In genomic region chr1:110087812-110088738, GRCh38 we compare ENCODE assay signal across 8 cellular contexts. TPM values are rescaled to one million over a fixed set of nuclear protein-coding genes. Genes with fewer than 3 reads are reported as not detected.
DNase-seq lines count a peak whose midpoint lies in the region; ATAC-seq and TF ChIP-seq lines count a peak whose summit lies in the region.

No MANE protein-coding gene starts in this region.

- TF ChIP-seq POLR2A in Peyer's patch (IDR thresholded peaks at IDR 0.05), result no peak
- TF ChIP-seq POLR2A in spleen (IDR thresholded peaks at IDR 0.05), result no peak
- no peak for TF ChIP-seq POLR2A in GM18505 (IDR thresholded peaks at IDR 0.05; ENCODE audit: borderline replicate concordance, extremely low read depth, insufficient read depth, insufficient read length)

- H3K27ac ChIP-seq in KMS-11 (no peak overlapping the region), Peyer's patch (no peak overlapping the region), spleen (peak overlapping the region in 1 of 8 donors; percentile 55)

- intact Hi-C loops in spleen (cut with DNase I; ENCODE audit: low total_unique reads), result no loop called here

- peak; percentile 58 for ATAC-seq in GM19025 (IDR thresholded peaks at IDR 0.05; ENCODE audit: low read depth, unreplicated experiment)
- no peak for ATAC-seq in GM18505 (IDR thresholded peaks at IDR 0.05; ENCODE audit: unreplicated experiment)

- H4K20me1 ChIP-seq in KMS-11 (ENCODE audit: insufficient read depth), result no peaks in the 10 kb centered on the region

- H3K36me3 ChIP-seq in KMS-11 (ENCODE audit: insufficient read depth) (no peaks in the 10 kb centered on the region), Peyer's patch (no peaks in the 10 kb centered on the region), spleen (no peaks in the 10 kb centered on the region)

- WGBS in spleen, 5 donors, result 46 to 56% (median 51%) methylated on average over 14 to 15 of the region's 15 CpGs

- H3K79me2 ChIP-seq in KMS-11 (ENCODE audit: insufficient read depth, low read depth), result no peaks in the 10 kb centered on the region

- H3K4me2 ChIP-seq in KMS-11, result no peak overlapping the region

- no peaks in the 10 kb centered on the region for H3K4me1 ChIP-seq in KMS-11 (ENCODE audit: low read depth, poor library complexity, severe bottlenecking)
- peaks cover 0 to 13% (median 3%) of the 10 kb centered on the region in 4 donors for H3K4me1 ChIP-seq in Peyer's patch
- H3K4me1 ChIP-seq in spleen, result peaks cover 11 to 63% (median 42%) of the 10 kb centered on the region in 6 donors

- no peak overlapping the region for H3K4me3 ChIP-seq in KMS-11 (IDR thresholded peaks at IDR 0.05; ENCODE audit: insufficient read depth, low read depth, low read length)
- H3K4me3 ChIP-seq in Peyer's patch, result no peak overlapping the region
- H3K4me3 ChIP-seq in spleen, result no peak overlapping the region

- no peak overlapping the region for H3K9ac ChIP-seq in KMS-11

- DNase-seq in CD1c-positive myeloid dendritic cell (ENCODE audit: extremely low spot score) (peak; percentile 69), Peyer's patch (peak in 2 of 3 donors; percentile 35 to 68), amniotic stem cell (lab: John Stamatoyannopoulos, UW) (peak; percentile 34), hepatic stellate cell (ENCODE audit: low spot score) (peak; percentile 84), spleen (peak; percentile 66)

- TF ChIP-seq CTCF in KMS-11 (conservative IDR thresholded peaks at IDR 0.05; ENCODE audit: low read depth, low read length), result peak; percentile 96
- peak; percentile 28 to 71 (median 64) for TF ChIP-seq CTCF in Peyer's patch (IDR thresholded peaks at IDR 0.05)
- peak; percentile 49 to 81 (median 71) for TF ChIP-seq CTCF in spleen (IDR thresholded peaks at IDR 0.05 in 8 of 11, conservative IDR thresholded peaks at IDR 0.05 in 3 of 11)

- H3K9me3 ChIP-seq in Peyer's patch, result no peaks in the 10 kb centered on the region
- H3K9me3 ChIP-seq in spleen, result no peaks in the 10 kb centered on the region

- H2AFZ ChIP-seq in KMS-11 (ENCODE audit: low read depth), result peak overlapping the region; percentile 18

- peaks cover 18% of the 10 kb centered on the region; the same call in 1 of the 2 replicates for H3K27me3 ChIP-seq in KMS-11 (ENCODE audit: insufficient read depth, low read depth)
- peaks cover 0 to 8% of the 10 kb centered on the region in 2 donors for H3K27me3 ChIP-seq in Peyer's patch
- peaks cover 0 to 36% (median 13%) of the 10 kb centered on the region in 7 donors for H3K27me3 ChIP-seq in spleen (replicated peaks in 1 of 7)

RNA-seq across cellular contexts. Expression of gene ALX3, which starts 17.6 kb away (rescaled TPM):
- total RNA-seq in Peyer's patch, result not detected
- total RNA-seq in spleen, result not detected
- under 1 TPM in 2 of 3 donors, not detected in 1; 0.10 to 0.12 TPM for polyA plus RNA-seq in spleen

RNA-seq across cellular contexts. Expression of gene UBL4B, which starts 24.2 kb away (rescaled TPM):
- not detected for total RNA-seq in Peyer's patch
- not detected for total RNA-seq in spleen
- polyA plus RNA-seq in spleen, result not detected

RNA-seq across cellular contexts. Expression of gene STRIP1, which starts 53.7 kb away (rescaled TPM):
- total RNA-seq in Peyer's patch (100 to 1,000 TPM in 2 of 4 donors, 10 to 100 TPM in 2; 25.6 to 117 (median 95.1) TPM), spleen (10 to 100 TPM; 46.0 to 98.7 (median 61.6) TPM)
- 10 to 100 TPM; 11.8 to 25.6 (median 17.2) TPM for polyA plus RNA-seq in spleen

Comparison
In these comparisons a context has a peak if more than half of its experiments do, and no peak if none do; other contexts are left out.
1. DNase-seq: peak in every context shown above with its lines; median percentile 84 in hepatic stellate cell; 69 in CD1c-positive myeloid dendritic cell; 66 in spleen; 52 in Peyer's patch; 34 in amniotic stem cell.